23 cellular contexts compared by ENCODE assay signal in the genomic region with DNA sequence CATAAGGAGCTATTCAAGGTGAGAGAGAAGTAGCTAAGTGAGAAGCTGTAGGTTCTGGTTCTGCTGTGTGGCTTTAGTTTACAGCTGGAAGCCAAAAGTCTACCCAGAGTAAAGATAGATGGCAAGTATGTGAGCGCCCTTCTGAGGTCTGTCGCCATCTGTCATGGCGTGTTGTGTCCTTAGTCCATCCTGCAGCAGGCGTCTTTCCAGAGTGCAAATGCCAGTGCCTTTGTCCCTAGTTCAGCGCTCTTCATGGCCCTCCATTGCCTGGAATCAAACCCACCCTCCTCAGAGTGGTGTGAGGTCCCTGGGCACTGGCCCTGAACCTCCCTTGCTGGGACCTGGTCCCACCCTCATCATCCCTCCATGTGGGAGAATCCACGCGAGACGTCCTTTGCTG.
"Had no signal": no experiment of that assay in that cellular context is flagged by ENCODE, and none has a peak within 500 bp of the region (broad histone marks: within the 10 kb centered on the region; RNA-seq: fewer than 3 reads in every experiment).

No MANE protein-coding gene starts in this region.

- H3K27ac ChIP-seq: ascending aorta, body of pancreas had no signal

- ATAC-seq: activated naive CD4-positive, alpha-beta T cell treated with anti-CD3 and anti-CD28 coated beads, Interleukin-2, amount 50 U/mL, for 72 hours; activated naive CD8-positive, alpha-beta T cell treated with anti-CD3 and anti-CD28 coated beads, Interleukin-2, amount 50 U/mL, for 24 hours; body of pancreas; PC-3 had no signal

- H3K4me1 ChIP-seq: body of pancreas had no signal

- DNase-seq: activated B cell treated with CpG ODN at 0.5 μM for 24 hours; activated CD4-positive, alpha-beta T cell treated with anti-CD3 and anti-CD28 coated beads for 1 hour; activated effector memory CD4-positive, alpha-beta T cell treated with anti-CD3 and anti-CD28 coated beads, Interleukin-2, amount 50 U/mL, for 16 hours; activated naive CD4-positive, alpha-beta T cell treated with Interleukin-2 at 50 U/mL for 16 hours; activated naive CD8-positive, alpha-beta T cell treated with anti-CD3 and anti-CD28 coated beads, Interleukin-2, amount 50 U/mL, for 24 hours; activated T-cell treated with anti-CD3 and anti-CD28 coated beads, Interleukin-2, amount 50 U/mL, for 24 hours; amniotic stem cell; body of pancreas; central memory CD4-positive, alpha-beta T cell; MM.1S; NCI-H1105; NCI-H1436; NCI-H1694 treated with DMSO at 0.1 percent for 48 hours; NCI-H2029 treated with DMSO at 0.1 percent for 48 hours; NCI-H510A treated with DMSO at 0.1 percent for 48 hours; NCI-H69; PC-3; SHP77 treated with DMSO at 0.1 percent for 48 hours; T-helper 9 cell had no signal

- H3K4me3 ChIP-seq: ascending aorta, body of pancreas had no signal

- H3K4me3 Mint-ChIP-seq: activated B cell treated with CpG ODN at 0.5 μM for 24 hours; activated naive CD8-positive, alpha-beta T cell treated with anti-CD3 and anti-CD28 coated beads, Interleukin-2, amount 50 U/mL, for 24 hours; activated T-cell treated with anti-CD3 and anti-CD28 coated beads, Interleukin-2, amount 50 U/mL, for 24 hours; activated T-helper 1 cell treated with anti-CD3 and anti-CD28 coated beads, Interleukin-12 subunit alpha, Interleukin-12 subunit beta, Interleukin-2, Interleukin-4 antibody, amounts not matched to agents 30 ng/mL and 10 ng/mL and 1 ng/mL, durations not matched to agents 14 hours and 24 hours and 36 hours; T-helper 1 cell treated with Interleukin-12 subunit alpha and Interleukin-12 subunit beta and Interleukin-4 antibody, amounts not matched to agents 30 μg/mL and 1 μg/mL, for 36 hours had no signal

- H3K27me3 Mint-ChIP-seq: activated B cell treated with CpG ODN at 0.5 μM for 24 hours; activated naive CD8-positive, alpha-beta T cell treated with anti-CD3 and anti-CD28 coated beads, Interleukin-2, amount 50 U/mL, for 24 hours; activated T-cell treated with anti-CD3 and anti-CD28 coated beads, Interleukin-2, amount 50 U/mL, for 24 hours had no signal

- H3K9me3 ChIP-seq: ascending aorta, body of pancreas had no signal

- H3K27ac Mint-ChIP-seq: activated B cell treated with CpG ODN at 0.5 μM for 24 hours; activated naive CD8-positive, alpha-beta T cell treated with anti-CD3 and anti-CD28 coated beads, Interleukin-2, amount 50 U/mL, for 24 hours; activated T-cell treated with anti-CD3 and anti-CD28 coated beads, Interleukin-2, amount 50 U/mL, for 24 hours; activated T-helper 1 cell treated with anti-CD3 and anti-CD28 coated beads, Interleukin-12 subunit alpha, Interleukin-12 subunit beta, Interleukin-2, Interleukin-4 antibody, amounts not matched to agents 30 ng/mL and 10 ng/mL and 1 ng/mL, durations not matched to agents 14 hours and 24 hours and 36 hours; T-helper 1 cell treated with Interleukin-12 subunit alpha and Interleukin-12 subunit beta and Interleukin-4 antibody, amounts not matched to agents 30 μg/mL and 1 μg/mL, for 36 hours had no signal

- H3K9me3 Mint-ChIP-seq: activated B cell treated with CpG ODN at 0.5 μM for 24 hours; activated naive CD4-positive, alpha-beta T cell treated with anti-CD3 and anti-CD28 coated beads, Interleukin-2, amount 50 U/mL, for 72 hours; activated naive CD8-positive, alpha-beta T cell treated with anti-CD3 and anti-CD28 coated beads, Interleukin-2, amount 50 U/mL, for 24 hours; activated T-cell treated with anti-CD3 and anti-CD28 coated beads, Interleukin-2, amount 50 U/mL, for 24 hours; activated T-helper 1 cell treated with anti-CD3 and anti-CD28 coated beads, Interleukin-12 subunit alpha, Interleukin-12 subunit beta, Interleukin-2, Interleukin-4 antibody, amounts not matched to agents 30 ng/mL and 10 ng/mL and 1 ng/mL, durations not matched to agents 14 hours and 24 hours and 36 hours; T-helper 1 cell treated with Interleukin-12 subunit alpha and Interleukin-12 subunit beta and Interleukin-4 antibody, amounts not matched to agents 30 μg/mL and 1 μg/mL, for 36 hours had no signal

- H3K27me3 ChIP-seq: ascending aorta, body of pancreas had no signal

- H3K36me3 Mint-ChIP-seq: activated naive CD4-positive, alpha-beta T cell treated with anti-CD3 and anti-CD28 coated beads, Interleukin-2, amount 50 U/mL, for 72 hours had no signal
